9 cellular contexts compared by ENCODE assay signal in genomic region chr15:99100245-99101173, GRCh38. TPM values are rescaled to one million over a fixed set of nuclear protein-coding genes. Genes with fewer than 3 reads are reported as not detected.
DNase-seq lines count a peak whose midpoint lies in the region; ATAC-seq, FAIRE-seq and TF ChIP-seq lines count a peak whose summit lies in the region.
"Had no signal": no experiment of that assay in that cellular context is flagged by ENCODE, and none has a peak within 500 bp of the region (broad histone marks: within the 10 kb centered on the region; RNA-seq: fewer than 3 reads in every experiment).

No MANE protein-coding gene starts in this region.

- H3K27ac ChIP-seq in Peyer's patch = no peak overlapping the region
- H3K27ac ChIP-seq in pancreas = no peak overlapping the region

- peaks cover 3% of the 10 kb centered on the region for H3K4me1 Mint-ChIP-seq in activated naive CD8-positive, alpha-beta T cell treated with anti-CD3 and anti-CD28 coated beads, Interleukin-2, amount 50 U/mL, for 24 hours

- 2 to 3% methylated on average over 39 to 50 of the region's 50 CpGs for WGBS in pancreas, 2 donors

- H3K36me3 ChIP-seq in Peyer's patch (no peaks in the 10 kb centered on the region), pancreas (no peaks in the 10 kb centered on the region)

- H3K27me3 ChIP-seq in Peyer's patch = peaks cover 0 to 5% of the 10 kb centered on the region in 2 donors
- no peaks in the 10 kb centered on the region for H3K27me3 ChIP-seq in pancreas

- H3K36me3 Mint-ChIP-seq in activated naive CD8-positive, alpha-beta T cell treated with anti-CD3 and anti-CD28 coated beads, Interleukin-2, amount 50 U/mL, for 24 hours (ENCODE audit: low read depth) = no peaks in the 10 kb centered on the region
- H3K36me3 Mint-ChIP-seq: immature natural killer cell had no signal

- no peak overlapping the region for H3K4me3 Mint-ChIP-seq in activated naive CD8-positive, alpha-beta T cell treated with anti-CD3 and anti-CD28 coated beads, Interleukin-2, amount 50 U/mL, for 24 hours
- H3K4me3 Mint-ChIP-seq: immature natural killer cell had no signal

- DNase-seq in activated CD4-positive, CD25-positive, alpha-beta regulatory T cell treated with anti-CD3 and anti-CD28 coated beads, Interleukin-2, amount 50 U/mL, for 72 hours = peak; percentile 34
- DNase-seq in HuH-7 (ENCODE audit: low spot score) (peak; percentile 92), Peyer's patch (peak; percentile 24 to 86 (median 77)), cardiac septum (ENCODE audit: low spot score) (peak; percentile 89), pancreas (peak; percentile 64 to 94 (median 80))
- DNase-seq in activated naive CD8-positive, alpha-beta T cell treated with anti-CD3 and anti-CD28 coated beads, Interleukin-2, amount 50 U/mL, for 24 hours = peak; percentile 69

- no peak for ATAC-seq in activated CD4-positive, CD25-positive, alpha-beta regulatory T cell treated with anti-CD3 and anti-CD28 coated beads, Interleukin-2, amount 50 U/mL, for 24 hours
- peak; percentile 29 for ATAC-seq in activated naive CD8-positive, alpha-beta T cell treated with anti-CD3 and anti-CD28 coated beads, Interleukin-2, amount 50 U/mL, for 24 hours
- ATAC-seq in pancreas = peak; percentile 49 to 84 (median 78)
- ATAC-seq in HG02852 (IDR thresholded peaks at IDR 0.05; ENCODE audit: unreplicated experiment) = no peak

- FAIRE-seq in pancreas (lab: Jason Lieb, UNC) = no peak

- no peaks in the 10 kb centered on the region for H3K9me3 ChIP-seq in Peyer's patch
- H3K9me3 ChIP-seq in pancreas = no peaks in the 10 kb centered on the region

- no peak overlapping the region for H3K27ac Mint-ChIP-seq in activated naive CD8-positive, alpha-beta T cell treated with anti-CD3 and anti-CD28 coated beads, Interleukin-2, amount 50 U/mL, for 24 hours
- H3K27ac Mint-ChIP-seq: immature natural killer cell had no signal

- intact Hi-C loops in cardiac septum (cut with DNase I) = loop anchor here (10.0 kb wide), 1 partner anchor 634 kb away; the partner anchor contains the start of gene LYSMD4
- intact Hi-C loops in pancreas (cut with DNase I) = loop anchor here in 1 of 3 donors (5.0 kb wide), 1 partner anchor 112 kb away; no protein-coding TSS in a partner anchor

- H3K9me3 Mint-ChIP-seq in activated naive CD8-positive, alpha-beta T cell treated with anti-CD3 and anti-CD28 coated beads, Interleukin-2, amount 50 U/mL, for 24 hours = no peaks in the 10 kb centered on the region
- H3K9me3 Mint-ChIP-seq: immature natural killer cell had no signal

- TF ChIP-seq POLR2A in Peyer's patch (IDR thresholded peaks at IDR 0.05) = no peak

- H3K4me3 ChIP-seq in Peyer's patch (peak overlapping the region in 2 of 4 donors; percentile 29 to 42), pancreas (peak overlapping the region in 2 of 4 donors; percentile 1 to 34)

- H3K4me1 ChIP-seq in Peyer's patch (peaks cover 0 to 16% (median 4%) of the 10 kb centered on the region in 4 donors), pancreas (no peaks in the 10 kb centered on the region)

- TF ChIP-seq CTCF in Peyer's patch (IDR thresholded peaks at IDR 0.05) = peak in 4 of 6 experiments; percentile 52 to 77 (median 68)
- TF ChIP-seq CTCF in pancreas (IDR thresholded peaks at IDR 0.05) = peak; percentile 48 to 73 (median 68)

- peaks cover 43% of the 10 kb centered on the region for H3K27me3 Mint-ChIP-seq in activated naive CD8-positive, alpha-beta T cell treated with anti-CD3 and anti-CD28 coated beads, Interleukin-2, amount 50 U/mL, for 24 hours

RNA-seq across cellular contexts. Expression of gene SYNM, which starts 4.4 kb away (rescaled TPM):
- total RNA-seq in Peyer's patch = 10 to 100 TPM in 3 of 4 donors, 1 to 10 TPM in 1; 6.0 to 38.5 (median 15.6) TPM
- 395 TPM for total RNA-seq in cardiac septum
- 1 to 10 TPM; 2.0 to 4.5 (median 3.3) TPM for total RNA-seq in pancreas
- polyA plus RNA-seq in pancreas = 1 to 10 TPM; 3.3 to 4.1 TPM
- polyA plus RNA-seq: immature natural killer cell had no signal

Comparison
In these comparisons a context has a peak if more than half of its experiments do, and no peak if none do; other contexts are left out.
1. DNase-seq: peak in every context shown above with its lines; median percentile 92 in HuH-7; 89 in cardiac septum; 80 in pancreas; 77 in Peyer's patch; 69 in activated naive CD8-positive, alpha-beta T cell treated with anti-CD3 and anti-CD28 coated beads, Interleukin-2, amount 50 U/mL, for 24 hours; 34 in activated CD4-positive, CD25-positive, alpha-beta regulatory T cell treated with anti-CD3 and anti-CD28 coated beads, Interleukin-2, amount 50 U/mL, for 72 hours.
2. ATAC-seq: peak in activated naive CD8-positive, alpha-beta T cell treated with anti-CD3 and anti-CD28 coated beads, Interleukin-2, amount 50 U/mL, for 24 hours (single experiment) and pancreas (4 of 4); none in activated CD4-positive, CD25-positive, alpha-beta regulatory T cell treated with anti-CD3 and anti-CD28 coated beads, Interleukin-2, amount 50 U/mL, for 24 hours (0 of 2) and HG02852 (single experiment).
3. RNA of gene SYNM, which starts 4.4 kb away (total RNA-seq): 395 TPM in cardiac septum (single experiment); 6.0 to 38.5 TPM in Peyer's patch and 2.0 to 4.5 TPM in pancreas; every median in the first group is over 10 times any median in the second.